ENCODE assay signal across 25 cellular contexts in genomic region chr11:48165426-48165825, GRCh38. TPM values are rescaled to one million over a fixed set of nuclear protein-coding genes. Genes with fewer than 3 reads are reported as not detected.
"Had no signal": no experiment of that assay in that cellular context is flagged by ENCODE, and none has a peak within 500 bp of the region (broad histone marks: within the 10 kb centered on the region; RNA-seq: fewer than 3 reads in every experiment).

No MANE protein-coding gene starts in this region.

- H3K27me3 ChIP-seq: colonic mucosa, right lobe of liver, spleen, testis, tibial nerve, upper lobe of right lung, vagina had no signal

- ATAC-seq: left ventricle myocardium superior; psoas muscle; right lobe of liver; stimulated activated memory B cell treated with anti-CD40 and anti-IgM and Interleukin-4, amounts not matched to agents 10 μg/mL and 1 μg/mL and 100 μg/mL, for 72 hours; upper lobe of right lung had no signal

- DNase-seq: colonic mucosa; dermis blood vessel endothelial cell; effector CD4-positive, alpha-beta T cell; endodermal cell; foreskin melanocyte; left ventricle myocardium superior; mesenchymal stem cell; naive B cell; occipital lobe; psoas muscle; retina; right lobe of liver; spleen; stimulated activated CD4-positive, alpha-beta T cell treated with anti-CD3 and anti-CD28 coated beads, Interleukin-15, amount 100 ng/mL, for 24 hours; stimulated activated CD4-positive, alpha-beta T cell treated with anti-CD3 and anti-CD28 coated beads, Interleukin-1b, Interleukin-23, amount 100 ng/mL, for 48 hours; stimulated activated CD4-positive, alpha-beta T cell treated with anti-CD3 and anti-CD28 coated beads, Interleukin-4, amount 100 ng/mL, for 24 hours; testis; upper lobe of right lung had no signal

- H3K27ac ChIP-seq: colonic mucosa, parathyroid adenoma, psoas muscle, right lobe of liver, spleen, testis, tibial nerve, upper lobe of right lung, vagina had no signal

- H3K36me3 ChIP-seq: colonic mucosa had no signal

- H3K9me3 ChIP-seq: colonic mucosa, psoas muscle, right lobe of liver, spleen, testis, tibial nerve, upper lobe of right lung, vagina had no signal

- H3K4me3 ChIP-seq: colonic mucosa, lung, psoas muscle, right lobe of liver, spleen, testis, tibial nerve, upper lobe of right lung, vagina had no signal

- H3K4me1 ChIP-seq: colonic mucosa, parathyroid adenoma, psoas muscle, right lobe of liver had no signal

RNA-seq across cellular contexts. Expression of gene OR4B1, which starts 51.2 kb away (rescaled TPM):
- total RNA-seq: colonic mucosa, dermis blood vessel endothelial cell, endodermal cell, endothelial cell of umbilical vein, left ventricle myocardium superior, lung, occipital lobe, psoas muscle, right lobe of liver, skeletal muscle tissue, spleen, testis, tibial nerve, upper lobe of right lung, vagina had no signal
